ENCODE assay signal across 1 cellular context in genomic region chr1:233245191-233245765, GRCh38.
TF ChIP-seq lines count a peak whose summit lies in the region.

No MANE protein-coding gene starts in this region.

TF ChIP-seq in IMR-90, 13 proteins besides CTCF, POLR2A, EP300 and RAD21 (continued from another document):
- TF ChIP-seq USF2 (IDR thresholded peaks at IDR 0.05; ENCODE audit: low read depth, low read length) (no peak), NFE2L2 (IDR thresholded peaks at IDR 0.05; ENCODE audit: low read depth, low read length) (no peak), CHD1 (IDR thresholded peaks at IDR 0.05; ENCODE audit: low read depth, low read length) (no peak), ELK1 (IDR thresholded peaks at IDR 0.05; ENCODE audit: borderline replicate concordance, low read depth, low read length) (no peak), FOS (IDR thresholded peaks at IDR 0.05; ENCODE audit: low read depth, low read length) (no peak), MXI1 (IDR thresholded peaks at IDR 0.05; ENCODE audit: borderline replicate concordance, low read depth, low read length) (no peak), CEBPB (IDR thresholded peaks at IDR 0.05; ENCODE audit: low read depth, low read length) (no peak), RCOR1 (IDR thresholded peaks at IDR 0.05; ENCODE audit: insufficient replicate concordance, low read length) (no peak), BHLHE40 (IDR thresholded peaks at IDR 0.05; ENCODE audit: low read depth, low read length) (no peak), MAZ (IDR thresholded peaks at IDR 0.05; ENCODE audit: borderline replicate concordance, low read depth, low read length) (no peak)
